ENCODE assay signal across 1 cellular context in genomic region chr7:13144622-13145021, GRCh38.
TF ChIP-seq lines count a peak whose summit lies in the region.

No MANE protein-coding gene starts in this region.

TF ChIP-seq in IMR-90, 13 proteins besides CTCF, POLR2A, EP300 and RAD21 (continued from another document):
- no peak for TF ChIP-seq ELK1 (IDR thresholded peaks at IDR 0.05; ENCODE audit: borderline replicate concordance, low read depth, low read length)
- TF ChIP-seq CHD1 (IDR thresholded peaks at IDR 0.05; ENCODE audit: low read depth, low read length): no peak
- no peak for TF ChIP-seq MAFK (IDR thresholded peaks at IDR 0.05; ENCODE audit: low read depth, low read length)
- TF ChIP-seq SMC3 (IDR thresholded peaks at IDR 0.05; ENCODE audit: low read depth, low read length): no peak
- no peak for TF ChIP-seq RFX5 (IDR thresholded peaks at IDR 0.05; ENCODE audit: low read depth, low read length)
